In genomic region chr1:7961199-7962010, GRCh38 we compare ENCODE assay signal across 8 cellular contexts. TPM values are rescaled to one million over a fixed set of nuclear protein-coding genes. Genes with fewer than 3 reads are reported as not detected.
DNase-seq lines count a peak whose midpoint lies in the region; ATAC-seq, FAIRE-seq and TF ChIP-seq lines count a peak whose summit lies in the region.

PARK7 (plus strand) TSS chr1:7961711; CDS start chr1:7962786, 1,075 bp downstream.

- peak; percentile 32 for TF ChIP-seq CTCF in A549 (IDR thresholded peaks at IDR 0.05)
- TF ChIP-seq CTCF in body of pancreas (IDR thresholded peaks at IDR 0.05), result peak in 5 of 7 experiments; percentile 44 to 76 (median 62)
- TF ChIP-seq CTCF in sigmoid colon (IDR thresholded peaks at IDR 0.05), result peak in 2 of 4 experiments; percentile 32 to 48

- no peak for FAIRE-seq in A549 (lab: Jason Lieb, UNC)
- peak; percentile 67 for FAIRE-seq in TTC549 (lab: Jason Lieb, UNC)

- peaks cover 10% of the 10 kb centered on the region; the same call in 1 of the 3 replicates for H3K4me1 ChIP-seq in A549
- peaks cover 33% of the 10 kb centered on the region for H3K4me1 ChIP-seq in body of pancreas
- H3K4me1 ChIP-seq in sigmoid colon, result peaks cover 0 to 36% (median 23%) of the 10 kb centered on the region in 4 donors

- H3K36me3 ChIP-seq in body of pancreas (replicated peaks in 1 of 2; ENCODE audit: insufficient read depth in 1 of 2, low read depth in 2 of 2), result peaks cover 0 to 13% of the 10 kb centered on the region in 2 donors
- H3K36me3 ChIP-seq in sigmoid colon, result peaks cover 0 to 35% (median 25%) of the 10 kb centered on the region in 4 donors

- CTCF ChIA-PET in A549 (lab: Yijun Ruan, JAX), result interaction anchor here (0.6 kb wide), 1 partner anchor 12 kb away, joined by 3 read pairs; no protein-coding TSS in a partner anchor

- H3K4me2 ChIP-seq in A549, result peak within 1 kb of the TSS; percentile 84

- POLR2A ChIA-PET in A549 (lab: Yijun Ruan, JAX), result interaction anchor here (0.6 to 1.0 kb wide), 4 partner anchors 12 to 42 kb away, joined by 3 to 8 read pairs (median 4); partner anchors contain the start of gene TNFRSF9

- TF ChIP-seq EP300 in A549 (IDR thresholded peaks at IDR 0.05), result no peak; a peak in 1 of 5 replicates
- TF ChIP-seq EP300 in sigmoid colon (IDR thresholded peaks at IDR 0.05), result peak in 1 of 4 donors; percentile 62

- under 1% methylated on average over 17 of the region's 81 CpGs for WGBS in A549 (ENCODE audit: missing lambda C conversion rate)
- 0% methylated on average over 31 to 75 of the region's 81 CpGs for WGBS in body of pancreas, 2 donors
- WGBS in sigmoid colon, 2 donors, result 0% methylated on average over 81 of the region's 81 CpGs

- TF ChIP-seq RAD21 in A549 (conservative IDR thresholded peaks at IDR 0.05 in 1 of 2, IDR thresholded peaks at IDR 0.05 in 1 of 2), result no peak; a peak in 1 of 5 replicates

- TF ChIP-seq POLR2A in A549 (IDR thresholded peaks at IDR 0.05; ENCODE audit: low read length) (peak; percentile 89), GM18526 (IDR thresholded peaks at IDR 0.05; ENCODE audit: extremely low read depth, insufficient read length) (peak; percentile 99), body of pancreas (IDR thresholded peaks at IDR 0.05) (peak; percentile 95 to 99 (median 98)), sigmoid colon (IDR thresholded peaks at IDR 0.05) (peak; percentile 92 to 93)

- H3K4me3 ChIP-seq in A549 (peak within 1 kb of the TSS; percentile 96), body of pancreas (peak within 1 kb of the TSS; percentile 49 to 62), sigmoid colon (peak within 1 kb of the TSS; percentile 69 to 86 (median 84))

- intact Hi-C loops in body of pancreas (cut with DNase I), result no loop called here
- intact Hi-C loops in sigmoid colon (cut with DNase I), result no loop called here

- H3K9me3 ChIP-seq in A549 (no peaks in the 10 kb centered on the region), body of pancreas (no peaks in the 10 kb centered on the region), sigmoid colon (no peaks in the 10 kb centered on the region)

- DNase-seq in A549 (ENCODE audit: low read depth in 1 of 2, low spot score in 1 of 2) (peak; percentile 91 to 99), NCI-H2107 treated with DMSO at 0.1 percent for 48 hours (lab: John Stamatoyannopoulos, UW; ENCODE audit: unreplicated experiment) (peak; percentile 28), body of pancreas (peak; percentile 99 to 100 (median 99)), iPS DF 19.7 (ENCODE audit: low read depth, low spot score) (peak; percentile 94), sigmoid colon (peak; percentile 100)

- H3K27me3 ChIP-seq in body of pancreas (no peaks in the 10 kb centered on the region), sigmoid colon (no peaks in the 10 kb centered on the region)

- ATAC-seq in A549 (peak; percentile 98 to 99), HG03066 (IDR thresholded peaks at IDR 0.05; ENCODE audit: low read depth, unreplicated experiment) (peak; percentile 95), body of pancreas (peak; percentile 98)

- peak within 1 kb of the TSS; percentile 97 to 99 for H3K27ac ChIP-seq in A549
- H3K27ac ChIP-seq in body of pancreas, result peak within 1 kb of the TSS; percentile 86 to 97 (median 94)
- H3K27ac ChIP-seq in sigmoid colon, result peak within 1 kb of the TSS; percentile 92 to 97 (median 96)

TF ChIP-seq in A549, 52 proteins besides CTCF, POLR2A, EP300 and RAD21:
- TF ChIP-seq SMC3 (IDR thresholded peaks at IDR 0.05) (no peak), RFX5 (IDR thresholded peaks at IDR 0.05) (no peak), HOXA7 (CRISPR knock-in tag; IDR thresholded peaks at IDR 0.05) (no peak), GATA3 (IDR thresholded peaks at IDR 0.05; ENCODE audit: borderline replicate concordance) (peak; percentile 80), JUN (IDR thresholded peaks at IDR 0.05) (peak in 1 of 2 experiments; percentile 90), HEYL (CRISPR knock-in tag; IDR thresholded peaks at IDR 0.05) (no peak), HOXB13 (CRISPR knock-in tag; IDR thresholded peaks at IDR 0.05; ENCODE audit: low read depth) (no peak), ZNF302 (CRISPR knock-in tag; IDR thresholded peaks at IDR 0.05) (no peak), CEBPB (IDR thresholded peaks at IDR 0.05) (no peak), BCL3 (IDR thresholded peaks at IDR 0.05) (peak; percentile 78), ZC3H11A (IDR thresholded peaks at IDR 0.05) (no peak), MAZ (IDR thresholded peaks at IDR 0.05; ENCODE audit: borderline replicate concordance, low read depth, low read length) (0 out of 2 replicates have a peak, but pooled peaks have one; percentile 43), FOSL2 (IDR thresholded peaks at IDR 0.05) (no peak), FOSL2 (CRISPR knock-in tag; IDR thresholded peaks at IDR 0.05) (peak; percentile 41), CBX8 (IDR thresholded peaks at IDR 0.05) (no peak), CBX2 (IDR thresholded peaks at IDR 0.05; ENCODE audit: borderline replicate concordance, low read depth) (no peak), BHLHE40 (IDR thresholded peaks at IDR 0.05; ENCODE audit: low read depth, low read length) (peak; percentile 87), KDM5A (IDR thresholded peaks at IDR 0.05) (no peak), REST (IDR thresholded peaks at IDR 0.05) (no peak), NFE2L2 (conservative IDR thresholded peaks at IDR 0.05; ENCODE audit: low read length) (no peak), RNF2 (IDR thresholded peaks at IDR 0.05; ENCODE audit: borderline replicate concordance, low read depth) (no peak), MYC (IDR thresholded peaks at IDR 0.05; ENCODE audit: borderline replicate concordance, low read length) (peak; percentile 89), USF2 (IDR thresholded peaks at IDR 0.05) (no peak), MAX (IDR thresholded peaks at IDR 0.05) (peak; percentile 86), PHF8 (IDR thresholded peaks at IDR 0.05; ENCODE audit: borderline replicate concordance, low read depth) (peak; percentile 56), HES2 (IDR thresholded peaks at IDR 0.05) (no peak), NR3C1 (IDR thresholded peaks at IDR 0.05) (no peak), ESRRA (IDR thresholded peaks at IDR 0.05; ENCODE audit: borderline replicate concordance, low read length) (no peak)

RNA-seq across cellular contexts. Expression of gene PARK7, which starts in this region (rescaled TPM):
- polyA plus RNA-seq in A549 (2011; rRNA removed), result 317 and 446 TPM in 2 replicates
- 250 and 287 TPM in 2 replicates for polyA plus RNA-seq in A549 (2012; cell fraction: cytosol; rRNA removed)
- polyA plus RNA-seq in A549 (2012; cell fraction: nucleus; rRNA removed), result 60.2 and 107 TPM in 2 replicates
- polyA plus RNA-seq in A549 (2017; fragmentation: RNase III; extraction: RNeasy Plus Mini Kit Qiagen cat#74134 plus additional on column Dnase treatment), result 364 to 374 TPM (median 372 TPM) in 3 replicates
- polyA minus RNA-seq in A549 (2011; rRNA and poly(A)+ RNA removed), result 68.9 and 96.2 TPM in 2 replicates
- total RNA-seq in body of pancreas, result 100 to 1,000 TPM in 1 of 2 donors, 10 to 100 TPM in 1; 88.3 to 110 TPM
- 100 to 1,000 TPM; 176 to 252 (median 222) TPM for total RNA-seq in sigmoid colon
- polyA plus RNA-seq in sigmoid colon, result 100 to 1,000 TPM; 243 to 270 (median 243) TPM

Comparison
In these comparisons a context has a peak if more than half of its experiments do, and no peak if none do; other contexts are left out.
1. Peak in every context shown above with its lines: DNase-seq, ATAC-seq, H3K4me3 ChIP-seq and H3K27ac ChIP-seq.
2. DNase-seq: peak in every context shown above with its lines; median percentile 100 in sigmoid colon; 99 in body of pancreas; 95 in A549; 94 in iPS DF 19.7; 28 in NCI-H2107 treated with DMSO at 0.1 percent for 48 hours.